9 cellular contexts compared by ENCODE assay signal in genomic region chr3:99172736-99173657, GRCh38.
DNase-seq lines count a peak whose midpoint lies in the region; ATAC-seq and TF ChIP-seq lines count a peak whose summit lies in the region.
"Had no signal": no experiment of that assay in that cellular context is flagged by ENCODE, and none has a peak within 500 bp of the region (broad histone marks: within the 10 kb centered on the region; RNA-seq: fewer than 3 reads in every experiment).

No MANE protein-coding gene starts in this region.

- no peaks in the 10 kb centered on the region for H3K27me3 Mint-ChIP-seq in nephron progenitor cell (ENCODE audit: low read depth, poor library complexity)
- H3K27me3 Mint-ChIP-seq: CD8-positive, alpha-beta memory T cell had no signal

- no peak overlapping the region for H3K4me3 Mint-ChIP-seq in nephron progenitor cell
- H3K4me3 Mint-ChIP-seq: CD8-positive, alpha-beta memory T cell had no signal

- TF ChIP-seq CTCF in epithelial cell of esophagus (IDR thresholded peaks at IDR 0.05; ENCODE audit: insufficient read depth, low read depth, low read length, missing control alignments) (peak; percentile 86), nephron progenitor cell (IDR thresholded peaks at IDR 0.05) (peak; percentile 61)

- peak; percentile 87 for TF ChIP-seq RAD21 in Ishikawa (IDR thresholded peaks at IDR 0.05; ENCODE audit: low read depth)

- no peak overlapping the region for H3K4me3 ChIP-seq in epithelial cell of esophagus (ENCODE audit: low read length)

- peak; percentile 8 for DNase-seq in NCI-H510A treated with DMSO at 0.1 percent for 48 hours (lab: John Stamatoyannopoulos, UW)
- DNase-seq in NCI-H510A (lab: John Stamatoyannopoulos, UW) = no peak
- peak; percentile 56 for DNase-seq in SHP77 treated with DMSO at 0.1 percent for 48 hours (lab: John Stamatoyannopoulos, UW)
- DNase-seq in epithelial cell of esophagus (ENCODE audit: low read depth) = peak; percentile 81
- peak; percentile 61 for DNase-seq in nephron progenitor cell
- DNase-seq in NCI-H2107 treated with DMSO at 0.1 percent for 48 hours (lab: John Stamatoyannopoulos, UW; ENCODE audit: unreplicated experiment) = no peak

- peaks cover 4% of the 10 kb centered on the region for H3K4me1 Mint-ChIP-seq in nephron progenitor cell
- H3K4me1 Mint-ChIP-seq: CD8-positive, alpha-beta memory T cell had no signal

- no peaks in the 10 kb centered on the region for H3K36me3 Mint-ChIP-seq in nephron progenitor cell (ENCODE audit: low read depth)
- H3K36me3 Mint-ChIP-seq: CD8-positive, alpha-beta memory T cell had no signal

- peak; percentile 62 for ATAC-seq in GM21360 (IDR thresholded peaks at IDR 0.05; ENCODE audit: unreplicated experiment)

- no peak overlapping the region for H3K27ac Mint-ChIP-seq in nephron progenitor cell
- H3K27ac Mint-ChIP-seq: CD8-positive, alpha-beta memory T cell had no signal

- H3K9me3 Mint-ChIP-seq in nephron progenitor cell = no peaks in the 10 kb centered on the region

- no peak for TF ChIP-seq EP300 in Ishikawa (IDR thresholded peaks at IDR 0.05; ENCODE audit: borderline replicate concordance)

TF ChIP-seq in Ishikawa, 13 proteins besides CTCF, POLR2A, EP300 and RAD21:
- TF ChIP-seq FOXM1 (IDR thresholded peaks at IDR 0.05; ENCODE audit: borderline replicate concordance, low read depth) (no peak), YY1 (IDR thresholded peaks at IDR 0.05; ENCODE audit: low read depth) (no peak), EGR1 (IDR thresholded peaks at IDR 0.05) (no peak), TAF1 (IDR thresholded peaks at IDR 0.05; ENCODE audit: low read depth) (no peak), CEBPB (IDR thresholded peaks at IDR 0.05) (no peak), TEAD4 (IDR thresholded peaks at IDR 0.05) (no peak), NFIC (IDR thresholded peaks at IDR 0.05) (no peak), USF1 (IDR thresholded peaks at IDR 0.05) (no peak), MAX (IDR thresholded peaks at IDR 0.05) (no peak), TCF12 (IDR thresholded peaks at IDR 0.05; ENCODE audit: low read depth) (no peak), ZBTB7A (IDR thresholded peaks at IDR 0.05; ENCODE audit: low read depth) (no peak), REST (IDR thresholded peaks at IDR 0.05; ENCODE audit: low read depth) (no peak), CREB1 (IDR thresholded peaks at IDR 0.05; ENCODE audit: low read depth) (no peak)

Comparison
In these comparisons a context has a peak if more than half of its experiments do, and no peak if none do; other contexts are left out.
1. DNase-seq: peak in NCI-H510A treated with DMSO at 0.1 percent for 48 hours (single experiment), SHP77 treated with DMSO at 0.1 percent for 48 hours (single experiment), epithelial cell of esophagus (single experiment) and nephron progenitor cell (single experiment); none in NCI-H510A (single experiment) and NCI-H2107 treated with DMSO at 0.1 percent for 48 hours (single experiment).